Comparison of ENCODE assay signal across 1 cellular context in genomic region chr6:2765166-2765895, GRCh38.
TF ChIP-seq lines count a peak whose summit lies in the region.

WRNIP1 (plus strand) TSS chr6:2765393; CDS start chr6:2765623, 230 bp downstream.

TF ChIP-seq in WTC11, 78 proteins besides CTCF, POLR2A, EP300 and RAD21 (continued from another document):
- TF ChIP-seq, protein P1, sequence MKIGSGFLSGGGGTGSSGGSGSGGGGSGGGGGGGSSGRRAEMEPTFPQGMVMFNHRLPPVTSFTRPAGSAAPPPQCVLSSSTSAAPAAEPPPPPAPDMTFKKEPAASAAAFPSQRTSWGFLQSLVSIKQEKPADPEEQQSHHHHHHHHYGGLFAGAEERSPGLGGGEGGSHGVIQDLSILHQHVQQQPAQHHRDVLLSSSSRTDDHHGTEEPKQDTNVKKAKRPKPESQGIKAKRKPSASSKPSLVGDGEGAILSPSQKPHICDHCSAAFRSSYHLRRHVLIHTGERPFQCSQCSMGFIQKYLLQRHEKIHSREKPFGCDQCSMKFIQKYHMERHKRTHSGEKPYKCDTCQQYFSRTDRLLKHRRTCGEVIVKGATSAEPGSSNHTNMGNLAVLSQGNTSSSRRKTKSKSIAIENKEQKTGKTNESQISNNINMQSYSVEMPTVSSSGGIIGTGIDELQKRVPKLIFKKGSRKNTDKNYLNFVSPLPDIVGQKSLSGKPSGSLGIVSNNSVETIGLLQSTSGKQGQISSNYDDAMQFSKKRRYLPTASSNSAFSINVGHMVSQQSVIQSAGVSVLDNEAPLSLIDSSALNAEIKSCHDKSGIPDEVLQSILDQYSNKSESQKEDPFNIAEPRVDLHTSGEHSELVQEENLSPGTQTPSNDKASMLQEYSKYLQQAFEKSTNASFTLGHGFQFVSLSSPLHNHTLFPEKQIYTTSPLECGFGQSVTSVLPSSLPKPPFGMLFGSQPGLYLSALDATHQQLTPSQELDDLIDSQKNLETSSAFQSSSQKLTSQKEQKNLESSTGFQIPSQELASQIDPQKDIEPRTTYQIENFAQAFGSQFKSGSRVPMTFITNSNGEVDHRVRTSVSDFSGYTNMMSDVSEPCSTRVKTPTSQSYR (CRISPR knock-in tag; IDR thresholded peaks at IDR 0.05), result no peak
- TF ChIP-seq NR3C1 (CRISPR knock-in tag; conservative IDR thresholded peaks at IDR 0.05; ENCODE audit: low read depth), result no peak
- 0 out of 2 replicates have a peak, but pooled peaks have one; percentile 25 for TF ChIP-seq PRRX2 (CRISPR knock-in tag; IDR thresholded peaks at IDR 0.05)
- no peak for TF ChIP-seq TEAD4 (CRISPR knock-in tag; IDR thresholded peaks at IDR 0.05)
- peak; percentile 75; the same call in 1 of the 2 replicates for TF ChIP-seq FOXP1 (CRISPR knock-in tag; IDR thresholded peaks at IDR 0.05; ENCODE audit: borderline replicate concordance)
- peak; percentile 88 for TF ChIP-seq FOXP4 (CRISPR knock-in tag; IDR thresholded peaks at IDR 0.05)
- TF ChIP-seq ZNF219 (CRISPR knock-in tag; IDR thresholded peaks at IDR 0.05; ENCODE audit: borderline replicate concordance), result no peak
- TF ChIP-seq SP1 (CRISPR knock-in tag; conservative IDR thresholded peaks at IDR 0.05), result peak; percentile 72
- 0 out of 2 replicates have a peak, but pooled peaks have one; percentile 43 for TF ChIP-seq IRF2 (CRISPR knock-in tag; IDR thresholded peaks at IDR 0.05; ENCODE audit: borderline replicate concordance, low read depth)
- TF ChIP-seq ZNF121 (CRISPR knock-in tag; IDR thresholded peaks at IDR 0.05), result peak; percentile 99
- 0 out of 2 replicates have a peak, but pooled peaks have one; percentile 36 for TF ChIP-seq SMAD3 (CRISPR knock-in tag; IDR thresholded peaks at IDR 0.05; ENCODE audit: borderline replicate concordance)
- TF ChIP-seq NR2C2 (CRISPR knock-in tag; IDR thresholded peaks at IDR 0.05), result no peak
- TF ChIP-seq GTF2I (CRISPR knock-in tag; conservative IDR thresholded peaks at IDR 0.05), result no peak
- TF ChIP-seq, protein P2, sequence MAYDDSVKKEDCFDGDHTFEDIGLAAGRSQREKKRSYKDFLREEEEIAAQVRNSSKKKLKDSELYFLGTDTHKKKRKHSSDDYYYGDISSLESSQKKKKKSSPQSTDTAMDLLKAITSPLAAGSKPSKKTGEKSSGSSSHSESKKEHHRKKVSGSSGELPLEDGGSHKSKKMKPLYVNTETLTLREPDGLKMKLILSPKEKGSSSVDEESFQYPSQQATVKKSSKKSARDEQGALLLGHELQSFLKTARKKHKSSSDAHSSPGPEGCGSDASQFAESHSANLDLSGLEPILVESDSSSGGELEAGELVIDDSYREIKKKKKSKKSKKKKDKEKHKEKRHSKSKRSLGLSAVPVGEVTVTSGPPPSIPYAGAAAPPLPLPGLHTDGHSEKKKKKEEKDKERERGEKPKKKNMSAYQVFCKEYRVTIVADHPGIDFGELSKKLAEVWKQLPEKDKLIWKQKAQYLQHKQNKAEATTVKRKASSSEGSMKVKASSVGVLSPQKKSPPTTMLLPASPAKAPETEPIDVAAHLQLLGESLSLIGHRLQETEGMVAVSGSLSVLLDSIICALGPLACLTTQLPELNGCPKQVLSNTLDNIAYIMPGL (CRISPR knock-in tag; IDR thresholded peaks at IDR 0.05), result peak; percentile 92
- TF ChIP-seq, protein P3, sequence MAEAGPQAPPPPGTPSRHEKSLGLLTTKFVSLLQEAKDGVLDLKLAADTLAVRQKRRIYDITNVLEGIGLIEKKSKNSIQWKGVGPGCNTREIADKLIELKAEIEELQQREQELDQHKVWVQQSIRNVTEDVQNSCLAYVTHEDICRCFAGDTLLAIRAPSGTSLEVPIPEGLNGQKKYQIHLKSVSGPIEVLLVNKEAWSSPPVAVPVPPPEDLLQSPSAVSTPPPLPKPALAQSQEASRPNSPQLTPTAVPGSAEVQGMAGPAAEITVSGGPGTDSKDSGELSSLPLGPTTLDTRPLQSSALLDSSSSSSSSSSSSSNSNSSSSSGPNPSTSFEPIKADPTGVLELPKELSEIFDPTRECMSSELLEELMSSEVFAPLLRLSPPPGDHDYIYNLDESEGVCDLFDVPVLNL (CRISPR knock-in tag; IDR thresholded peaks at IDR 0.05; ENCODE audit: borderline replicate concordance, low read depth), result no peak
- TF ChIP-seq ELF4 (CRISPR knock-in tag; IDR thresholded peaks at IDR 0.05; ENCODE audit: low read depth), result no peak
- TF ChIP-seq ZNF416 (CRISPR knock-in tag; IDR thresholded peaks at IDR 0.05), result no peak
- TF ChIP-seq GABPB1 (CRISPR knock-in tag; IDR thresholded peaks at IDR 0.05), result peak; percentile 77
TF ChIP-seq in WTC11: peak in this region for 16.
